9 cellular contexts compared by ENCODE assay signal in genomic region chr16:28879841-28880588, GRCh38. TPM values are rescaled to one million over a fixed set of nuclear protein-coding genes. Genes with fewer than 3 reads are reported as not detected.
DNase-seq lines count a peak whose midpoint lies in the region; ATAC-seq and TF ChIP-seq lines count a peak whose summit lies in the region.
"Had no signal": no experiment of that assay in that cellular context is flagged by ENCODE, and none has a peak within 500 bp of the region (broad histone marks: within the 10 kb centered on the region; RNA-seq: fewer than 3 reads in every experiment).

No MANE protein-coding gene starts in this region.

- H3K27me3 ChIP-seq in HUES6 (ENCODE audit: control insufficient read depth, insufficient read depth, low read length), result peaks cover 10% of the 10 kb centered on the region

- peaks cover 19% of the 10 kb centered on the region for H3K4me1 Mint-ChIP-seq in endothelial cell (ENCODE audit: unreplicated experiment)

- H3K4me3 Mint-ChIP-seq in endothelial cell (ENCODE audit: unreplicated experiment), result peak overlapping the region; percentile 56

- H3K27ac ChIP-seq in HUES6 (ENCODE audit: low read depth, low read length), result peak overlapping the region; percentile 48; the same call in 1 of the 2 replicates
- H3K27ac ChIP-seq: epithelial cell of prostate had no signal

- DNase-seq in COLO829 (ENCODE audit: low spot score) (peak; percentile 82), NOMO-1 treated with DMSO at 0.1 percent for 48 hours (lab: John Stamatoyannopoulos, UW; ENCODE audit: unreplicated experiment) (peak; percentile 81), endothelial cell (ENCODE audit: low spot score) (peak; percentile 91), middle frontal gyrus (ENCODE audit: extremely low spot score, low spot score) (peak; percentile 74)
- peak; percentile 62 for DNase-seq in activated CD8-positive, alpha-beta memory T cell treated with anti-CD3 and anti-CD28 coated beads, Interleukin-2, amount 50 U/mL, for 1 hour (ENCODE audit: extremely low read depth)
- DNase-seq in stimulated activated CD8-positive, alpha-beta memory T cell treated with anti-CD3 and anti-CD28 coated beads, Interleukin-15, amount 100 ng/mL, for 24 hours (ENCODE audit: low read depth), result peak; percentile 80

- peak overlapping the region; percentile 85 for H3K9ac ChIP-seq in HUES6 (ENCODE audit: low read length)

- H3K36me3 ChIP-seq in HUES6 (ENCODE audit: control insufficient read depth, insufficient read depth, low read length), result no peaks in the 10 kb centered on the region

- peaks cover 14% of the 10 kb centered on the region for H3K27me3 Mint-ChIP-seq in endothelial cell (ENCODE audit: unreplicated experiment)

- no peaks in the 10 kb centered on the region for H3K9me3 ChIP-seq in HUES6 (ENCODE audit: control insufficient read depth, insufficient read depth, low read depth, low read length)

- no peak for TF ChIP-seq CTCF in endothelial cell (IDR thresholded peaks at IDR 0.05; ENCODE audit: unreplicated experiment)

- no peaks in the 10 kb centered on the region for H3K9me3 Mint-ChIP-seq in endothelial cell (ENCODE audit: unreplicated experiment)

- H3K4me3 ChIP-seq in HUES6 (ENCODE audit: low read depth, low read length), result peak overlapping the region; percentile 86

- H3K36me3 Mint-ChIP-seq in endothelial cell (ENCODE audit: low read depth, unreplicated experiment), result peaks cover 5% of the 10 kb centered on the region

- no peak overlapping the region for H3K27ac Mint-ChIP-seq in endothelial cell (ENCODE audit: unreplicated experiment)

- peaks cover 45% of the 10 kb centered on the region for H3K4me1 ChIP-seq in HUES6 (ENCODE audit: control insufficient read depth, insufficient read depth, low read length)

- ATAC-seq in GM21367 (IDR thresholded peaks at IDR 0.05; ENCODE audit: unreplicated experiment), result peak; percentile 62

RNA-seq across cellular contexts. Expression of gene ATP2A1, which starts 1.7 kb away (rescaled TPM):
- total RNA-seq in endothelial cell (ENCODE audit: unreplicated experiment), result 1.9 TPM

RNA-seq across cellular contexts. Expression of gene SH2B1, which starts 16.4 kb away (rescaled TPM):
- total RNA-seq in endothelial cell (ENCODE audit: unreplicated experiment), result 46.9 TPM

RNA-seq across cellular contexts. Expression of gene TUFM, which starts 33.9 kb away (rescaled TPM):
- 173 TPM for total RNA-seq in endothelial cell (ENCODE audit: unreplicated experiment)

RNA-seq across cellular contexts. Expression of gene RABEP2, which starts 45.0 kb away (rescaled TPM):
- 16.0 TPM for total RNA-seq in endothelial cell (ENCODE audit: unreplicated experiment)

RNA-seq across cellular contexts. Expression of gene CD19, which starts 51.8 kb away (rescaled TPM):
- not detected for total RNA-seq in endothelial cell (ENCODE audit: unreplicated experiment)

Comparison
In these comparisons a context has a peak if more than half of its experiments do, and no peak if none do; other contexts are left out.
1. Peak in every context shown above with its lines: DNase-seq, ATAC-seq, H3K4me3 ChIP-seq and H3K27ac ChIP-seq.